1 cellular context compared by ENCODE assay signal in the genomic region with DNA sequence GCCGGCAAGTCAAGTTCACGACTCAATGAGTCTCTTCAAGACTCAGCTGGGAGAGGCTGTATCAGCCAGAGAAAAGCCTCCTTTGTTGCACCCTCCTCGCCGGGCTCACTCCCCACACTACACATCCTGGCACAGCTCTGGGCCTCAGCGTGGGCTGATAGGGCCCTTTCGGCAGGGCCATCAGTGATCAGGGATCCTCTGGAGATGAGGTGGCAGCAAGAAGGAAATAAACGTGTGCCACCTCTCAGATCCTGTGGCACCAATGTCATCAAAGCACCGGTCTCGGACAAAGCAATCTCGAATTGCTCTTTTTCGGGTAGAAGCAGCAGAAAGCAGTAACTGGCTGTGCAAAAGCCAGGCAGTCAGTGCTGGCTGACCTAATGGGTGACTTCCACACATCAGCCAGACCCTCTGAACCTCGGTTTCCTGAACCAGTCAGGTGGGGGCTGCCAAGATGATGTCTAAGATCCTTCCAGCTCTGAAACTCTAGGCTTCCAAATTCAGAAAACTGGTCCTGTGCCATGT.
TF ChIP-seq lines count a peak whose summit lies in the region.

No MANE protein-coding gene starts in this region.

TF ChIP-seq in GM12878, 131 proteins besides CTCF, POLR2A, EP300 and RAD21:
- TF ChIP-seq CHD1 (IDR thresholded peaks at IDR 0.05; ENCODE audit: low read depth, low read length): no peak
- 0 out of 2 replicates have a peak, but pooled peaks have one; percentile 11 for TF ChIP-seq DPF2 (IDR thresholded peaks at IDR 0.05)
- TF ChIP-seq POLR2AphosphoS5 (IDR thresholded peaks at IDR 0.05; ENCODE audit: low read length): 0 out of 2 replicates have a peak, but pooled peaks have one; percentile 28
- TF ChIP-seq BACH1 (IDR thresholded peaks at IDR 0.05; ENCODE audit: borderline replicate concordance): 0 out of 2 replicates have a peak, but pooled peaks have one; percentile 11
- TF ChIP-seq JUND (IDR thresholded peaks at IDR 0.05; ENCODE audit: low read depth, low read length): no peak
